33 cellular contexts compared by ENCODE assay signal in genomic region chr16:49920397-49920796, GRCh38.
"Had no signal": no experiment of that assay in that cellular context is flagged by ENCODE, and none has a peak within 500 bp of the region (broad histone marks: within the 10 kb centered on the region; RNA-seq: fewer than 3 reads in every experiment).

No MANE protein-coding gene starts in this region.

- H3K9ac ChIP-seq: parathyroid adenoma had no signal

- H3K9me3 Mint-ChIP-seq: central memory CD8-positive, alpha-beta T cell; immature natural killer cell; memory B cell; mesothelial cell of epicardium; naive B cell; natural killer cell treated with Interleukin-12 subunit alpha and Interleukin-12 subunit beta and Interleukin-15 and Interleukin-18, amount 100 ng/mL, for 72 hours; stimulated activated naive CD8-positive, alpha-beta T cell treated with anti-CD3 and anti-CD28 coated beads, Interleukin-15, amount 100 ng/mL, for 72 hours had no signal

- ATAC-seq: heart right ventricle; left colon; left ventricle myocardium superior; lower lobe of right lung; mucosa of descending colon; natural killer cell treated with Interleukin-12 subunit alpha and Interleukin-12 subunit beta and Interleukin-15 and Interleukin-18, amount 100 ng/mL, for 72 hours; stimulated activated naive CD8-positive, alpha-beta T cell treated with anti-CD3 and anti-CD28 coated beads, Interleukin-15, amount 100 ng/mL, for 72 hours; upper lobe of right lung had no signal

- H3K27ac ChIP-seq: coronary artery, esophagus squamous epithelium, heart right ventricle, lower lobe of right lung, parathyroid adenoma, prostate gland, right atrium auricular region, suprapubic skin, transverse colon, upper lobe of right lung, uterus had no signal

- H3K9me3 ChIP-seq: esophagus squamous epithelium, heart right ventricle, lower lobe of right lung, mucosa of descending colon, prostate gland, right atrium auricular region, suprapubic skin, transverse colon, upper lobe of right lung, uterus had no signal

- H3K36me3 ChIP-seq: esophagus squamous epithelium, heart right ventricle, lower lobe of right lung, prostate gland, right atrium auricular region, suprapubic skin, transverse colon, upper lobe of right lung, uterus had no signal

- H3K27ac Mint-ChIP-seq: immature natural killer cell; memory B cell; mesothelial cell of epicardium; natural killer cell treated with Interleukin-12 subunit alpha and Interleukin-12 subunit beta and Interleukin-15 and Interleukin-18, amount 100 ng/mL, for 72 hours; stimulated activated naive CD8-positive, alpha-beta T cell treated with anti-CD3 and anti-CD28 coated beads, Interleukin-15, amount 100 ng/mL, for 72 hours had no signal

- H3K27me3 Mint-ChIP-seq: natural killer cell treated with Interleukin-12 subunit alpha and Interleukin-12 subunit beta and Interleukin-15 and Interleukin-18, amount 100 ng/mL, for 72 hours had no signal

- H3K4me3 ChIP-seq: coronary artery, esophagus squamous epithelium, heart right ventricle, lower lobe of right lung, mucosa of descending colon, prostate gland, right atrium auricular region, suprapubic skin, transverse colon, upper lobe of right lung, uterus had no signal

- H3K36me3 Mint-ChIP-seq: immature natural killer cell; memory B cell; mesothelial cell of epicardium; naive B cell; natural killer cell treated with Interleukin-12 subunit alpha and Interleukin-12 subunit beta and Interleukin-15 and Interleukin-18, amount 100 ng/mL, for 72 hours had no signal

- H3K4me1 ChIP-seq: esophagus squamous epithelium, lower lobe of right lung, parathyroid adenoma, prostate gland, right atrium auricular region, suprapubic skin, transverse colon, upper lobe of right lung, uterus had no signal

- H3K27me3 ChIP-seq: right atrium auricular region, transverse colon, upper lobe of right lung, uterus had no signal

- H2AFZ ChIP-seq: parathyroid adenoma had no signal

- H3K4me3 Mint-ChIP-seq: central memory CD8-positive, alpha-beta T cell; immature natural killer cell; memory B cell; mesothelial cell of epicardium; natural killer cell treated with Interleukin-12 subunit alpha and Interleukin-12 subunit beta and Interleukin-15 and Interleukin-18, amount 100 ng/mL, for 72 hours; stimulated activated naive CD8-positive, alpha-beta T cell treated with anti-CD3 and anti-CD28 coated beads, Interleukin-15, amount 100 ng/mL, for 72 hours had no signal

- H3K4me1 Mint-ChIP-seq: central memory CD8-positive, alpha-beta T cell; immature natural killer cell; memory B cell; mesothelial cell of epicardium; naive B cell; stimulated activated naive CD8-positive, alpha-beta T cell treated with anti-CD3 and anti-CD28 coated beads, Interleukin-15, amount 100 ng/mL, for 72 hours had no signal

- DNase-seq: dermis blood vessel endothelial cell; effector memory CD4-positive, alpha-beta T cell; erythroblast; esophagus squamous epithelium; foreskin melanocyte; glutamatergic neuron; heart right ventricle; hippocampal formation; immature natural killer cell; islet precursor cell; kidney glomerular epithelial cell; left colon; left ventricle myocardium superior; lower lobe of right lung; mucosa of descending colon; naive B cell; occipital lobe; stimulated activated CD4-positive, alpha-beta T cell treated with anti-CD3 and anti-CD28 coated beads, Interleukin-2, amount 100 ng/mL, for 48 hours; stimulated activated CD8-positive, alpha-beta memory T cell treated with anti-CD3 and anti-CD28 coated beads, Interleukin-4, amount 100 ng/mL, for 48 hours; stimulated activated naive CD4-positive, alpha-beta T cell; stimulated activated naive CD8-positive, alpha-beta T cell treated with anti-CD3 and anti-CD28 coated beads, Interleukin-15, amount 100 ng/mL, for 72 hours; transverse colon; upper lobe of right lung; uterus had no signal

- H3K79me2 ChIP-seq: parathyroid adenoma had no signal
